ENCODE assay signal across 8 cellular contexts in the genomic region with DNA sequence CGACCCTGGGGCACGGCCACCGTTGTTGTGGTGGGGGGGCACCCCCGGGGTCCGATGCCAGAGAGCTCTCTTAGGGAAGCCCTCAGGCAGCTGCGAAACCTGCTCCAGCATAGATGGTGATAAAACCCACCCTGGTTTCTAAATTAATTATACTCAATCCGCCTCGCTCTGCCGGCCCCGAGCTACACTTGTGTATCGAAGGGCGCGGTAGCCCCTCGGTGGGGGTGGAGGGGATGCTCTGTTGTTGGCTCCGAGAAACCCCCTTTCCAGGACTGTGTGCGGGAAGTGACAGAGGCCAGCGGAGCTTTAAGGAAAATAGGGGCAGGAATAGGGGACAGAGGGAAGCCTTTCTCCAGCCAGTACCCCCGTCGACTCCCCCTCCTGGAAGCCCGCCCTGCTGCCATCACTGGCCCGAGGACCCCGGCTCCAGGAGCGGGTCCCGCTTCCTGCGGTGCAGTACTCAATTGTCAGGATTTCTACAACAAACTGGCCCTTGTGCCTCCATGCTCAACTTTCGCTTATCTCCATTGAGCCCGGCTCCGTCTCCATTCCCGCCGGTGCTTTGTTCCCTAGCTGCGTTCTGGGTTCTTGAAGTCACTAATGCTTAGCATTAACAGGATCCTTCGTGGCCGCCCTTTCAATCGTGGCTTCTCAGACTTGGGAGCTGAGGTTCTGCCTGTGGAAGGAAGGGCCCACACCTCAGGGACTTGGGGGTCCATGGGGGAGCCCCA.
A peak's percentile ranks its signal among the peaks of the same experiment; 100 is the strongest.
DNase-seq lines count a peak whose midpoint lies in the region; ATAC-seq and TF ChIP-seq lines count a peak whose summit lies in the region.

No MANE protein-coding gene starts in this region.

- no peaks in the 10 kb centered on the region for H3K9me3 ChIP-seq in naive thymus-derived CD4-positive, alpha-beta T cell (ENCODE audit: control insufficient read depth in 2 of 3, low read length in 3 of 3)

- TF ChIP-seq CTCF in dorsolateral prefrontal cortex (IDR thresholded peaks at IDR 0.05 in 54 of 56, conservative IDR thresholded peaks at IDR 0.05 in 2 of 56; ENCODE audit: low read depth in 1 of 56, partially characterized antibody in 56 of 56) (no peak), GM10248 (IDR thresholded peaks at IDR 0.05; ENCODE audit: control extremely low read depth, extremely low read depth, low read depth, missing control alignments) (no peak)

- intact Hi-C loops in dorsolateral prefrontal cortex (cut with DNase I): loop anchor here (1.0 to 10.0 kb wide), 4 partner anchors 11 to 415 kb away; no protein-coding TSS in a partner anchor
- intact Hi-C loops in naive thymus-derived CD4-positive, alpha-beta T cell (cut with micrococcal nuclease): no loop called here

- H3K4me1 ChIP-seq in ACC112 (ENCODE audit: control insufficient read depth, insufficient read depth, low read length, unreplicated experiment): no peaks in the 10 kb centered on the region
- H3K4me1 ChIP-seq in naive thymus-derived CD4-positive, alpha-beta T cell (ENCODE audit: control insufficient read depth in 2 of 2, insufficient read depth in 2 of 2, low read length in 2 of 2): no peaks in the 10 kb centered on the region

- peak overlapping the region in 1 of 9 donors; percentile 18 for H3K27ac Mint-ChIP-seq in naive thymus-derived CD4-positive, alpha-beta T cell

- peaks cover 0 to 2% (median 0%) of the 10 kb centered on the region in 11 donors for H3K9me3 Mint-ChIP-seq in naive thymus-derived CD4-positive, alpha-beta T cell

- CTCF ChIA-PET in naive thymus-derived CD4-positive, alpha-beta T cell (lab: Charles Lee): no interaction called here
- CTCF ChIA-PET in GM10248 (lab: Yijun Ruan, JAX): no interaction called here

- H2AFZ ChIP-seq in ACC112 (ENCODE audit: low read length, unreplicated experiment): no peak overlapping the region

- H3K4me3 ChIP-seq in ACC112 (ENCODE audit: low read depth, low read length) (peak overlapping the region; percentile 74), dorsolateral prefrontal cortex (peak overlapping the region; percentile 18 to 65 (median 48))
- H3K4me3 ChIP-seq in Jurkat, Clone E6-1 (ENCODE audit: low read length): peak overlapping the region; percentile 40
- H3K4me3 ChIP-seq in naive thymus-derived CD4-positive, alpha-beta T cell (ENCODE audit: low read length): no peak overlapping the region

- POLR2A ChIA-PET in naive thymus-derived CD4-positive, alpha-beta T cell (lab: Charles Lee): no interaction called here
- POLR2A ChIA-PET in GM10248 (lab: Yijun Ruan, JAX): no interaction called here

- H3K27me3 Mint-ChIP-seq in naive thymus-derived CD4-positive, alpha-beta T cell: peaks cover 0 to 41% (median 11%) of the 10 kb centered on the region in 5 donors

- H3K36me3 Mint-ChIP-seq in naive thymus-derived CD4-positive, alpha-beta T cell: no peaks in the 10 kb centered on the region

- no peaks in the 10 kb centered on the region for H3K79me2 ChIP-seq in ACC112 (ENCODE audit: control insufficient read depth, insufficient read depth, low read length, unreplicated experiment)

- no peaks in the 10 kb centered on the region for H3K27me3 ChIP-seq in ACC112 (ENCODE audit: insufficient read depth, low read length)
- peaks cover 0 to 91% (median 10%) of the 10 kb centered on the region in 45 donors for H3K27me3 ChIP-seq in dorsolateral prefrontal cortex
- H3K27me3 ChIP-seq in naive thymus-derived CD4-positive, alpha-beta T cell (ENCODE audit: control insufficient read depth in 2 of 2, insufficient read depth in 2 of 2, low read length in 2 of 2): no peaks in the 10 kb centered on the region

- H3K36me3 ChIP-seq in ACC112 (ENCODE audit: insufficient read depth, low read length): no peaks in the 10 kb centered on the region
- H3K36me3 ChIP-seq in naive thymus-derived CD4-positive, alpha-beta T cell (ENCODE audit: control insufficient read depth in 2 of 3, insufficient read depth in 3 of 3, low read length in 3 of 3): no peaks in the 10 kb centered on the region

- H3K4me3 Mint-ChIP-seq in naive thymus-derived CD4-positive, alpha-beta T cell: peak overlapping the region in 8 of 10 donors; percentile 17 to 76 (median 54)

- ATAC-seq in naive thymus-derived CD4-positive, alpha-beta T cell: no peak
- ATAC-seq in GM18870 (IDR thresholded peaks at IDR 0.05; ENCODE audit: unreplicated experiment) (no peak), GM18907 (IDR thresholded peaks at IDR 0.05; ENCODE audit: unreplicated experiment) (no peak)

- H3K4me1 Mint-ChIP-seq in naive thymus-derived CD4-positive, alpha-beta T cell: peaks cover 0 to 4% (median 0%) of the 10 kb centered on the region in 7 donors

- H3K27ac ChIP-seq in ACC112 (ENCODE audit: low read depth, low read length): no peak overlapping the region
- peak overlapping the region in 56 of 59 donors; percentile 21 to 89 (median 78) for H3K27ac ChIP-seq in dorsolateral prefrontal cortex
- no peak overlapping the region for H3K27ac ChIP-seq in naive thymus-derived CD4-positive, alpha-beta T cell (ENCODE audit: low read depth, low read length)

- no peak for DNase-seq in Jurkat, Clone E6-1 (ENCODE audit: low read depth, low spot score)
- peak in 2 of 10 donors; percentile 15 to 35 for DNase-seq in dorsolateral prefrontal cortex
- DNase-seq in naive thymus-derived CD4-positive, alpha-beta T cell: no peak
- no peak for DNase-seq in GM10248 (ENCODE audit: extremely low spot score)
- DNase-seq in HUDEP-2 (lab: John Stamatoyannopoulos, UW; ENCODE audit: unreplicated experiment in 76 of 76): no peak

Comparison
In these comparisons a context has a peak if more than half of its experiments do, and no peak if none do; other contexts are left out.
1. H3K27ac ChIP-seq: peak in dorsolateral prefrontal cortex (56 of 59); none in ACC112 (single experiment) and naive thymus-derived CD4-positive, alpha-beta T cell (single experiment).
2. intact Hi-C loops: an anchor here in dorsolateral prefrontal cortex (1.0 to 10.0 kb wide); none called in naive thymus-derived CD4-positive, alpha-beta T cell.